ENCODE assay signal across 19 cellular contexts in the genomic region with DNA sequence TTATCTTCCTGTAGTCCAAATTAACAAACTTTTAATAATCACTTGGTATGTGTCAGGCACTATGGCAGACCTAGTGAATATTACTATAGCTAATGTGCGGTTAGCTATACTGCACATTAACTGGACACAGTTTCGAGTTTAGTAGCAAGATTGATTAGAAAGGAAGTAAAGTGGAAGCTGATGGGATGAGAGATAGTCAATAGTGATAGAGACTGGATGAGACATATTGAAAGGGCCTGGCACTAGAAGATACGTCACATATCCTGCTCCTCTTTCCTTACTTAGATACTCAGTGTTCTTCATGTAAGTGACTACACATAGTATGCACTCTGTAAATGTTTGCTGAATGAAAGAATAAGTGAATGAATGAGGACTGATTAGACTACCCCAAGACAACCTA. TPM values are rescaled to one million over a fixed set of nuclear protein-coding genes. Genes with fewer than 3 reads are reported as not detected.
DNase-seq lines count a peak whose midpoint lies in the region; ATAC-seq, FAIRE-seq and TF ChIP-seq lines count a peak whose summit lies in the region.
"Had no signal": no experiment of that assay in that cellular context is flagged by ENCODE, and none has a peak within 500 bp of the region (broad histone marks: within the 10 kb centered on the region; RNA-seq: fewer than 3 reads in every experiment).

No MANE protein-coding gene starts in this region.

- H3K9me3 ChIP-seq in GM23248 (ENCODE audit: low read depth) (no peaks in the 10 kb centered on the region), K562 (replicated peaks; ENCODE audit: control insufficient read depth, insufficient read depth, low read depth, low read length) (no peaks in the 10 kb centered on the region), parathyroid adenoma (ENCODE audit: control insufficient read depth, low read length) (no peaks in the 10 kb centered on the region)

- no peak for TF ChIP-seq CTCF in K562 (IDR thresholded peaks at IDR 0.05 in 2 of 3, conservative IDR thresholded peaks at IDR 0.05 in 1 of 3; ENCODE audit: insufficient read depth in 2 of 3, low read depth in 1 of 3, low read length in 3 of 3)
- TF ChIP-seq CTCF in parathyroid adenoma (IDR thresholded peaks at IDR 0.05), result no peak

- 83 to 86% methylated on average over 3 of the region's 3 CpGs for WGBS in GM23248 (ENCODE audit: low coverage in 1 of 2, low lambda C conversion rate in 2 of 2, missing lambda C conversion rate in 2 of 2), 2 experiments
- WGBS in K562 (ENCODE audit: insufficient coverage, low coverage, missing lambda C conversion rate), result 27% methylated on average over 3 of the region's 3 CpGs

- CTCF ChIA-PET in K562 (lab: Yijun Ruan, JAX; ENCODE audit: low intra/inter-chr PET ratio), result no interaction called here

- H3K36me3 ChIP-seq in GM23248 (ENCODE audit: low read depth) (0 out of 2 replicates have a peak, but pooled peaks cover 6% of the 10 kb centered on the region), K562 (ENCODE audit: control insufficient read depth, insufficient read depth, low read length) (peaks cover 51% of the 10 kb centered on the region), parathyroid adenoma (ENCODE audit: control insufficient read depth, insufficient read depth, low read length) (no peaks in the 10 kb centered on the region)

- H3K9me2 ChIP-seq in GM23248 (ENCODE audit: insufficient read depth), result no peaks in the 10 kb centered on the region

- H3K79me2 ChIP-seq in GM23248 (ENCODE audit: insufficient read depth) (peaks cover 86% of the 10 kb centered on the region), K562 (ENCODE audit: control insufficient read depth, insufficient read depth, low read length) (peaks cover 84% of the 10 kb centered on the region), parathyroid adenoma (peaks cover 12% of the 10 kb centered on the region)

- H3K27me3 ChIP-seq in GM23248 (replicated peaks; ENCODE audit: insufficient read depth) (no peaks in the 10 kb centered on the region), K562 (ENCODE audit: control insufficient read depth in 2 of 2, insufficient read depth in 2 of 2, low read length in 2 of 2) (no peaks in the 10 kb centered on the region), parathyroid adenoma (ENCODE audit: control insufficient read depth, insufficient read depth, low read length) (no peaks in the 10 kb centered on the region)

- H3K4me1 Mint-ChIP-seq in activated CD4-positive, alpha-beta T cell treated with anti-CD3 and anti-CD28 coated beads, Interleukin-2, amount 10 ng/mL, durations not matched to agents 24 days and 14 days, result peaks cover 44% of the 10 kb centered on the region

- no peaks in the 10 kb centered on the region for H3K9me1 ChIP-seq in K562 (ENCODE audit: control insufficient read depth, insufficient read depth, low read length)

- no peak for DNase-seq in activated CD4-positive, alpha-beta T cell treated with anti-CD3 and anti-CD28 coated beads, Interleukin-2, amount 10 ng/mL, durations not matched to agents 24 days and 14 days
- no peak for DNase-seq in activated CD4-positive, alpha-beta T cell treated with anti-CD3 and anti-CD28 coated beads for 48 hours
- DNase-seq in GM23248, result no peak
- DNase-seq in K562 (ENCODE audit: extremely low read depth in 1 of 4, low spot score in 3 of 4), result no peak
- no peak for DNase-seq in DMS53 treated with DMSO at 0.1 percent for 48 hours (lab: John Stamatoyannopoulos, UW; ENCODE audit: unreplicated experiment)
- no peak for DNase-seq in NCI-H2227 (lab: John Stamatoyannopoulos, UW; ENCODE audit: unreplicated experiment)
- DNase-seq in NCI-H187 treated with DMSO at 0.1 percent for 48 hours (lab: John Stamatoyannopoulos, UW), result no peak
- DNase-seq: amniotic stem cell, cortex of kidney, DMS153, H7, NCI-H1092, NCI-H446, posterior cingulate gyrus had no signal

- no peaks in the 10 kb centered on the region for H3K9me3 Mint-ChIP-seq in activated CD4-positive, alpha-beta T cell treated with anti-CD3 and anti-CD28 coated beads, Interleukin-2, amount 10 ng/mL, durations not matched to agents 24 days and 14 days
- H3K9me3 Mint-ChIP-seq: type B pancreatic cell had no signal

- no peak for TF ChIP-seq POLR2A in K562 (conservative IDR thresholded peaks at IDR 0.05)

- in situ Hi-C loops in GM23248 (cut with MboI) (no loop called here), K562 (cut with MboI) (no loop called here)

- no peak for TF ChIP-seq RAD21 in K562 (CRISPR knock-in tag; conservative IDR thresholded peaks at IDR 0.05 in 1 of 2, IDR thresholded peaks at IDR 0.05 in 1 of 2)

- H3K4me3 ChIP-seq in GM23248 (no peak overlapping the region), K562 (no peak overlapping the region), parathyroid adenoma (ENCODE audit: low read depth, low read length) (no peak overlapping the region)

- peak overlapping the region; percentile 88 for H3K27ac Mint-ChIP-seq in activated CD4-positive, alpha-beta T cell treated with anti-CD3 and anti-CD28 coated beads, Interleukin-2, amount 10 ng/mL, durations not matched to agents 24 days and 14 days
- H3K27ac Mint-ChIP-seq: type B pancreatic cell had no signal

- no peak for TF ChIP-seq EP300 in K562 (IDR thresholded peaks at IDR 0.05; ENCODE audit: low read length)

- H4K20me1 ChIP-seq in GM23248 (ENCODE audit: insufficient read depth), result no peaks in the 10 kb centered on the region
- H4K20me1 ChIP-seq in K562 (replicated peaks; ENCODE audit: control insufficient read depth, insufficient read depth, low read length), result no peaks in the 10 kb centered on the region

- H3K36me3 Mint-ChIP-seq in activated CD4-positive, alpha-beta T cell treated with anti-CD3 and anti-CD28 coated beads, Interleukin-2, amount 10 ng/mL, durations not matched to agents 24 days and 14 days (ENCODE audit: low read depth), result peaks cover 27% of the 10 kb centered on the region

- H3K4me2 ChIP-seq in GM23248 (ENCODE audit: unreplicated experiment) (no peak overlapping the region), K562 (ENCODE audit: insufficient read depth, low read length) (peak overlapping the region; percentile 64), parathyroid adenoma (ENCODE audit: low read length) (no peak overlapping the region)

- H3K27ac ChIP-seq in GM23248, result 0 out of 2 replicates have a peak overlapping the region, but pooled peaks have one; percentile 51
- peak overlapping the region; percentile 72 for H3K27ac ChIP-seq in K562 (ENCODE audit: extremely low read depth, low read depth, low read length)
- peak overlapping the region; percentile 11 for H3K27ac ChIP-seq in parathyroid adenoma

- H3F3A ChIP-seq in GM23248 (ENCODE audit: insufficient read depth), result peaks cover 24% of the 10 kb centered on the region; the same call in 1 of the 2 replicates

- peak overlapping the region; percentile 43 for H3K4me3 Mint-ChIP-seq in activated CD4-positive, alpha-beta T cell treated with anti-CD3 and anti-CD28 coated beads, Interleukin-2, amount 10 ng/mL, durations not matched to agents 24 days and 14 days
- H3K4me3 Mint-ChIP-seq: type B pancreatic cell had no signal

- no peak overlapping the region for H3K9ac ChIP-seq in GM23248
- H3K9ac ChIP-seq in K562 (ENCODE audit: insufficient read depth in 1 of 2, low read depth in 2 of 2, low read length in 2 of 2), result peak overlapping the region in 1 of 2 experiments; percentile 65; a peak in 2 of 4 replicates
- H3K9ac ChIP-seq in parathyroid adenoma, result no peak overlapping the region

- POLR2A ChIA-PET in K562 (lab: Yijun Ruan, JAX), result interaction anchor here (0.6 to 1.3 kb wide), 5 partner anchors 15 to 112 kb away, joined by 3 to 4 read pairs (median 3); a partner anchor contains a TSS

- H2AFZ ChIP-seq in GM23248, result no peak overlapping the region
- H2AFZ ChIP-seq in K562 (ENCODE audit: low read depth, low read length), result peak overlapping the region; percentile 3; the same call in 1 of the 2 replicates
- H2AFZ ChIP-seq in parathyroid adenoma, result no peak overlapping the region

- ATAC-seq in K562, result no peak
- ATAC-seq: Panc1 had no signal

- peaks cover 36% of the 10 kb centered on the region for H3K4me1 ChIP-seq in GM23248 (ENCODE audit: insufficient read depth)
- peaks cover 13 to 21% of the 10 kb centered on the region in 2 experiments for H3K4me1 ChIP-seq in K562 (replicated peaks in 1 of 2; ENCODE audit: control insufficient read depth in 2 of 2, insufficient read depth in 2 of 2, low read length in 2 of 2)
- H3K4me1 ChIP-seq in parathyroid adenoma, result peaks cover 3% of the 10 kb centered on the region

- no peak for FAIRE-seq in K562 (lab: Jason Lieb, UNC)
- FAIRE-seq: A204.1, GM19239 had no signal

- intact Hi-C loops in activated CD4-positive, alpha-beta T cell treated with anti-CD3 and anti-CD28 coated beads, Interleukin-2, amount 10 ng/mL, durations not matched to agents 24 days and 14 days (cut with micrococcal nuclease), result loop anchor here (5.0 kb wide), 2 partner anchors 220 to 300 kb away; a partner anchor contains a TSS
- intact Hi-C loops in K562 (cut with micrococcal nuclease), result no loop called here

- no peaks in the 10 kb centered on the region for H3K27me3 Mint-ChIP-seq in activated CD4-positive, alpha-beta T cell treated with anti-CD3 and anti-CD28 coated beads, Interleukin-2, amount 10 ng/mL, durations not matched to agents 24 days and 14 days
- H3K27me3 Mint-ChIP-seq: type B pancreatic cell had no signal

- no TSS peak for BruUV-seq in K562 (replicated peaks; lab: Mats Ljungman, UMichigan)

RNA-seq across cellular contexts. Expression of a gene that starts 5.5 kb away (rescaled TPM):
- total RNA-seq in activated CD4-positive, alpha-beta T cell treated with anti-CD3 and anti-CD28 coated beads, Interleukin-2, amount 10 ng/mL, durations not matched to agents 24 days and 14 days, result 32.9 and 34.6 TPM in 2 replicates
- 29.4 and 33.9 TPM in 2 replicates for total RNA-seq in GM23248 (2014; rRNA removed; shearing (Covaris generic))
- polyA plus RNA-seq in GM23248 (2016; fragmentation: Nextera tagmentation; extraction: Ambion mirVana) (25.2 and 27.1 TPM in 2 replicates), K562 (2011; rRNA removed) (19.7 and 27.8 TPM in 2 replicates), K562 (2014; fragmentation: Illumina TruSeq; extraction: Trizol) (27.8 and 32.3 TPM in 2 replicates), K562 (2014; fragmentation: Nextera tagmentation; extraction: Ambion mirVana) (10 to 100 TPM; 20.4 to 24.9 TPM), K562 (2014; rRNA removed) (29.3 and 33.0 TPM in 2 replicates)
- 22.1 and 91.8 TPM in 2 replicates for total RNA-seq in K562 (2011; cell fraction: chromatin; rRNA removed; ENCODE audit: low replicate concordance)
- 8.7 and 16.3 TPM in 2 replicates for total RNA-seq in K562 (2011; cell fraction: nucleolus; rRNA removed)
- total RNA-seq in K562 (2011; cell fraction: nucleoplasm; rRNA removed), result 24.5 and 26.7 TPM in 2 replicates
- total RNA-seq in K562 (2014; rRNA removed) (19.5 and 23.9 TPM in 2 replicates), K562 (2014; rRNA removed; fragmentation: Illumina TruSeq; extraction: Trizol) (40.1 and 43.9 TPM in 2 replicates), K562 (2015; rRNA removed; fragmentation: Illumina TruSeq; extraction: Trizol) (33.2 and 42.0 TPM in 2 replicates), K562 (2021) (21.5 and 23.7 TPM in 2 replicates)
- polyA plus RNA-seq in K562 (2011; cell fraction: cytosol; rRNA removed), result 1.7 and 6.0 TPM in 2 replicates
- 8.5 and 10.8 TPM in 2 replicates for polyA plus RNA-seq in K562 (2011; cell fraction: nucleus; rRNA removed)
- 17.4 and 17.8 TPM in 2 replicates for polyA plus RNA-seq in K562 (2012)
- 30.7 and 31.6 TPM in 2 replicates for polyA minus RNA-seq in K562 (2011; rRNA and poly(A)+ RNA removed)
- polyA minus RNA-seq in K562 (2011; cell fraction: cytosol; rRNA and poly(A)+ RNA removed), result 7.7 and 10.6 TPM in 2 replicates
- polyA minus RNA-seq in K562 (2011; cell fraction: nucleus; rRNA and poly(A)+ RNA removed), result 11.6 and 21.8 TPM in 2 replicates

RNA-seq across cellular contexts. Expression of a gene that starts 53.3 kb away (rescaled TPM):
- 158 and 163 TPM in 2 replicates for total RNA-seq in activated CD4-positive, alpha-beta T cell treated with anti-CD3 and anti-CD28 coated beads, Interleukin-2, amount 10 ng/mL, durations not matched to agents 24 days and 14 days
- total RNA-seq in GM23248 (2014; rRNA removed; shearing (Covaris generic)), result 148 and 154 TPM in 2 replicates
- polyA plus RNA-seq in GM23248 (2016; fragmentation: Nextera tagmentation; extraction: Ambion mirVana), result 118 and 120 TPM in 2 replicates
- total RNA-seq in K562 (2011; cell fraction: chromatin; rRNA removed; ENCODE audit: low replicate concordance), result 187 and 428 TPM in 2 replicates
- total RNA-seq in K562 (2011; cell fraction: nucleolus; rRNA removed), result 80.2 and 98.4 TPM in 2 replicates
- 152 and 159 TPM in 2 replicates for total RNA-seq in K562 (2011; cell fraction: nucleoplasm; rRNA removed)
- total RNA-seq in K562 (2014; rRNA removed), result 74.7 and 81.5 TPM in 2 replicates
- 123 and 136 TPM in 2 replicates for total RNA-seq in K562 (2014; rRNA removed; fragmentation: Illumina TruSeq; extraction: Trizol)
- total RNA-seq in K562 (2015; rRNA removed; fragmentation: Illumina TruSeq; extraction: Trizol), result 89.5 and 102 TPM in 2 replicates
- 141 and 144 TPM in 2 replicates for total RNA-seq in K562 (2021)
- 192 TPM in 2 replicates for polyA plus RNA-seq in K562 (2011; rRNA removed)
- 29.9 and 68.5 TPM in 2 replicates for polyA plus RNA-seq in K562 (2011; cell fraction: cytosol; rRNA removed)
- 105 and 267 TPM in 2 replicates for polyA plus RNA-seq in K562 (2011; cell fraction: nucleus; rRNA removed)
- polyA plus RNA-seq in K562 (2012), result 63.2 and 128 TPM in 2 replicates
- polyA plus RNA-seq in K562 (2014; fragmentation: Illumina TruSeq; extraction: Trizol), result 120 and 159 TPM in 2 replicates
- polyA plus RNA-seq in K562 (2014; fragmentation: Nextera tagmentation; extraction: Ambion mirVana), result 10 to 100 TPM; 26.2 to 35.8 TPM
- polyA plus RNA-seq in K562 (2014; rRNA removed), result 90.8 and 91.8 TPM in 2 replicates
- 159 and 207 TPM in 2 replicates for polyA minus RNA-seq in K562 (2011; rRNA and poly(A)+ RNA removed)
- polyA minus RNA-seq in K562 (2011; cell fraction: cytosol; rRNA and poly(A)+ RNA removed), result 66.8 and 87.7 TPM in 2 replicates
- 61.0 and 145 TPM in 2 replicates for polyA minus RNA-seq in K562 (2011; cell fraction: nucleus; rRNA and poly(A)+ RNA removed)

Comparison
In these comparisons a context has a peak if more than half of its experiments do, and no peak if none do; other contexts are left out.
1. H3K27ac ChIP-seq: peak in every context shown above with its lines; median percentile 72 in K562; 51 in GM23248; 11 in parathyroid adenoma.